Comparison of ENCODE assay signal across 14 cellular contexts in the genomic region with DNA sequence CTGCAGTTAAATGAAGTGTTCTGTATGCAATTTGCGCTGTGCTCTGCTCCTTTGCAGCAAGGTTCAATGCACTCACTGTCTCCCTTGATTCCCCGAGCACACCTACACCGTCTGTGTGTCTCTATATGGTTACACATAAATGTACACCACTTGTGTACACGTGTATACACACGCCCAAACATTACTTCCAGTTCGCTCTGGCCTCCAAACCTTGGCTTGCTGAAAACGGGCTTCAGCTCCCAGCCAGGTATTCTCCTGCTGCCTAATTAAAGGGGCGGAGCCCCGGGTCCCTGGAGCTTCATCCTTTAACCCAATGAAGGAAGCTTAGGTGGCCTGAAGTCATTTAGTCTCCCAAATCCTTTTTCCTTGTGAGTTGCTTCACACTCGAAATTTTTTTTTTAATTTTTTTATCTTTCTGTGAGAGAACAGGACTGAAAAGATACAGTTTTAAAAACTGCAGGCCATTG. TPM values are rescaled to one million over a fixed set of nuclear protein-coding genes. Genes with fewer than 3 reads are reported as not detected.
DNase-seq lines count a peak whose midpoint lies in the region; ATAC-seq and TF ChIP-seq lines count a peak whose summit lies in the region.
"Had no signal": no experiment of that assay in that cellular context is flagged by ENCODE, and none has a peak within 500 bp of the region (broad histone marks: within the 10 kb centered on the region; RNA-seq: fewer than 3 reads in every experiment).

No MANE protein-coding gene starts in this region.

- H2BK120ac ChIP-seq in mesendoderm (ENCODE audit: low read depth, low read length): no peak overlapping the region

- no peaks in the 10 kb centered on the region for H3K79me2 ChIP-seq in mesendoderm (ENCODE audit: control insufficient read depth, insufficient read depth, low read length)

- no peaks in the 10 kb centered on the region for H3K27me3 ChIP-seq in mesendoderm (ENCODE audit: insufficient read depth, low read length, poor library complexity)
- H3K27me3 ChIP-seq in CD4-positive, alpha-beta T cell (ENCODE audit: control insufficient read depth, insufficient read depth, low read length): peaks cover 79% of the 10 kb centered on the region

- H3K4ac ChIP-seq in mesendoderm (ENCODE audit: low read depth, low read length): no peak overlapping the region

- no peak overlapping the region for H2BK15ac ChIP-seq in mesendoderm (replicated peaks; ENCODE audit: low read depth)

- POLR2A ChIA-PET in CD4-positive, alpha-beta T cell (lab: Charles Lee): no interaction called here

- peaks cover 15% of the 10 kb centered on the region for H3K4me1 ChIP-seq in mesendoderm (ENCODE audit: control insufficient read depth, low read depth, low read length)

- no peak overlapping the region for H4K8ac ChIP-seq in mesendoderm (ENCODE audit: low read depth, low read length)

- H3K36me3 ChIP-seq in mesendoderm (ENCODE audit: control insufficient read depth, insufficient read depth, low read length): no peaks in the 10 kb centered on the region
- H3K36me3 ChIP-seq: Peyer's patch had no signal

- H4K5ac ChIP-seq in mesendoderm (ENCODE audit: low read length): no peak overlapping the region

- no peak overlapping the region for H3K27ac ChIP-seq in mesendoderm (ENCODE audit: low read depth, low read length)
- H3K27ac ChIP-seq in CD4-positive, alpha-beta T cell (ENCODE audit: low read depth, low read length): no peak overlapping the region
- H3K27ac ChIP-seq: C4-2B, Peyer's patch had no signal

- peak overlapping the region; percentile 96 for H3K4me2 ChIP-seq in mesendoderm (ENCODE audit: low read length)

- no peaks in the 10 kb centered on the region for H3K79me1 ChIP-seq in mesendoderm (ENCODE audit: low read length)

- peaks cover 6% of the 10 kb centered on the region for H3K9me3 Mint-ChIP-seq in stimulated activated effector memory CD8-positive, alpha-beta T cell treated with anti-CD3 and anti-CD28 coated beads, Interleukin-12 subunit alpha, Interleukin-12 subunit beta, amount 100 ng/mL, for 72 hours
- no peaks in the 10 kb centered on the region for H3K9me3 Mint-ChIP-seq in CD4-positive, alpha-beta T cell
- H3K9me3 Mint-ChIP-seq: activated T-helper 2 cell treated with anti-CD3 and anti-CD28 coated beads, Interferon-gamma antibody, Interleukin-2, Interleukin-4, amounts not matched to agents 10 μg/mL and 5 μg/mL and 100 μg/mL, durations not matched to agents 14 hours and 24 hours and 36 hours had no signal

- TF ChIP-seq CTCF in CD4-positive, alpha-beta T cell (IDR thresholded peaks at IDR 0.05): no peak

- no peak overlapping the region for H2BK5ac ChIP-seq in mesendoderm (ENCODE audit: low read length)

- no peak overlapping the region for H3K18ac ChIP-seq in mesendoderm (ENCODE audit: low read length)

- DNase-seq in DMS79 (lab: John Stamatoyannopoulos, UW) (peak; percentile 65), NCI-H1417 (lab: John Stamatoyannopoulos, UW) (peak; percentile 85 to 91 (median 89)), mesendoderm (peak; percentile 68), middle frontal gyrus (ENCODE audit: extremely low spot score, low spot score) (no peak), medulla oblongata (ENCODE audit: extremely low spot score) (no peak)
- no peak for DNase-seq in stimulated activated effector memory CD8-positive, alpha-beta T cell treated with anti-CD3 and anti-CD28 coated beads, Interleukin-12 subunit alpha, Interleukin-12 subunit beta, amount 100 ng/mL, for 72 hours (ENCODE audit: low spot score in 2 of 2)
- no peak for DNase-seq in CD4-positive, alpha-beta T cell
- DNase-seq: activated CD4-positive, alpha-beta T cell treated with anti-CD3 and anti-CD28 coated beads, Interleukin-2, amount 50 U/mL, for 48 hours; NCI-H1694; Peyer's patch had no signal

- no peak overlapping the region for H3K4me3 Mint-ChIP-seq in stimulated activated effector memory CD8-positive, alpha-beta T cell treated with anti-CD3 and anti-CD28 coated beads, Interleukin-12 subunit alpha, Interleukin-12 subunit beta, amount 100 ng/mL, for 72 hours
- no peak overlapping the region for H3K4me3 Mint-ChIP-seq in CD4-positive, alpha-beta T cell

- H2AK5ac ChIP-seq in mesendoderm (ENCODE audit: low read length): no peak overlapping the region

- H3K4me3 ChIP-seq in mesendoderm (ENCODE audit: low read length): peak overlapping the region; percentile 28
- H3K4me3 ChIP-seq: lung, Peyer's patch had no signal

- no peaks in the 10 kb centered on the region for H3K36me3 Mint-ChIP-seq in stimulated activated effector memory CD8-positive, alpha-beta T cell treated with anti-CD3 and anti-CD28 coated beads, Interleukin-12 subunit alpha, Interleukin-12 subunit beta, amount 100 ng/mL, for 72 hours
- H3K36me3 Mint-ChIP-seq in CD4-positive, alpha-beta T cell (ENCODE audit: low read depth): no peaks in the 10 kb centered on the region

- peak overlapping the region; percentile 31 for H3K9ac ChIP-seq in mesendoderm (ENCODE audit: low read length)

- peaks cover 4% of the 10 kb centered on the region for H3K9me3 ChIP-seq in CD4-positive, alpha-beta T cell (ENCODE audit: control insufficient read depth, low read length)
- H3K9me3 ChIP-seq: Peyer's patch had no signal

- peak; percentile 1; the same call in 2 of the 3 replicates for ATAC-seq in SK-N-SH treated with all-trans-retinoic acid at 6 μM for 48 hours
- no peak for ATAC-seq in stimulated activated effector memory CD8-positive, alpha-beta T cell treated with anti-CD3 and anti-CD28 coated beads, Interleukin-12 subunit alpha, Interleukin-12 subunit beta, amount 100 ng/mL, for 72 hours
- ATAC-seq in CD4-positive, alpha-beta T cell (ENCODE audit: poor library complexity): no peak

- H3K27ac Mint-ChIP-seq in stimulated activated effector memory CD8-positive, alpha-beta T cell treated with anti-CD3 and anti-CD28 coated beads, Interleukin-12 subunit alpha, Interleukin-12 subunit beta, amount 100 ng/mL, for 72 hours: no peak overlapping the region
- H3K27ac Mint-ChIP-seq in CD4-positive, alpha-beta T cell: no peak overlapping the region
- H3K27ac Mint-ChIP-seq: activated T-helper 2 cell treated with anti-CD3 and anti-CD28 coated beads, Interferon-gamma antibody, Interleukin-2, Interleukin-4, amounts not matched to agents 10 μg/mL and 5 μg/mL and 100 μg/mL, durations not matched to agents 14 hours and 24 hours and 36 hours had no signal

- intact Hi-C loops in CD4-positive, alpha-beta T cell (cut with DNase I, micrococcal nuclease): no loop called here

- H3K23ac ChIP-seq in mesendoderm (ENCODE audit: low read length): no peak overlapping the region

- no CpG with 5 or more reads among the region's 10 CpGs for WGBS in mesendoderm (ENCODE audit: extremely low coverage, insufficient coverage, low lambda C conversion rate)

- H3K27me3 Mint-ChIP-seq in CD4-positive, alpha-beta T cell: peaks cover 90% of the 10 kb centered on the region

- CTCF ChIA-PET in CD4-positive, alpha-beta T cell (lab: Charles Lee): no interaction called here

- no peaks in the 10 kb centered on the region for H3K4me1 Mint-ChIP-seq in stimulated activated effector memory CD8-positive, alpha-beta T cell treated with anti-CD3 and anti-CD28 coated beads, Interleukin-12 subunit alpha, Interleukin-12 subunit beta, amount 100 ng/mL, for 72 hours
- H3K4me1 Mint-ChIP-seq in CD4-positive, alpha-beta T cell (ENCODE audit: low read depth): no peaks in the 10 kb centered on the region

- H3K56ac ChIP-seq in mesendoderm (ENCODE audit: low read length): peak overlapping the region; percentile 78

TF ChIP-seq in SK-N-SH treated with all-trans-retinoic acid at 6 μM for 48 hours, 23 proteins besides CTCF, POLR2A, EP300 and RAD21 (continues in another document):
- no peak for TF ChIP-seq CSDC2 (CRISPR knock-in tag; IDR thresholded peaks at IDR 0.05)
- TF ChIP-seq, protein P1, sequence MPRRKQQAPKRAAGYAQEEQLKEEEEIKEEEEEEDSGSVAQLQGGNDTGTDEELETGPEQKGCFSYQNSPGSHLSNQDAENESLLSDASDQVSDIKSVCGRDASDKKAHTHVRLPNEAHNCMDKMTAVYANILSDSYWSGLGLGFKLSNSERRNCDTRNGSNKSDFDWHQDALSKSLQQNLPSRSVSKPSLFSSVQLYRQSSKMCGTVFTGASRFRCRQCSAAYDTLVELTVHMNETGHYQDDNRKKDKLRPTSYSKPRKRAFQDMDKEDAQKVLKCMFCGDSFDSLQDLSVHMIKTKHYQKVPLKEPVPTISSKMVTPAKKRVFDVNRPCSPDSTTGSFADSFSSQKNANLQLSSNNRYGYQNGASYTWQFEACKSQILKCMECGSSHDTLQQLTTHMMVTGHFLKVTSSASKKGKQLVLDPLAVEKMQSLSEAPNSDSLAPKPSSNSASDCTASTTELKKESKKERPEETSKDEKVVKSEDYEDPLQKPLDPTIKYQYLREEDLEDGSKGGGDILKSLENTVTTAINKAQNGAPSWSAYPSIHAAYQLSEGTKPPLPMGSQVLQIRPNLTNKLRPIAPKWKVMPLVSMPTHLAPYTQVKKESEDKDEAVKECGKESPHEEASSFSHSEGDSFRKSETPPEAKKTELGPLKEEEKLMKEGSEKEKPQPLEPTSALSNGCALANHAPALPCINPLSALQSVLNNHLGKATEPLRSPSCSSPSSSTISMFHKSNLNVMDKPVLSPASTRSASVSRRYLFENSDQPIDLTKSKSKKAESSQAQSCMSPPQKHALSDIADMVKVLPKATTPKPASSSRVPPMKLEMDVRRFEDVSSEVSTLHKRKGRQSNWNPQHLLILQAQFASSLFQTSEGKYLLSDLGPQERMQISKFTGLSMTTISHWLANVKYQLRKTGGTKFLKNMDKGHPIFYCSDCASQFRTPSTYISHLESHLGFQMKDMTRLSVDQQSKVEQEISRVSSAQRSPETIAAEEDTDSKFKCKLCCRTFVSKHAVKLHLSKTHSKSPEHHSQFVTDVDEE (CRISPR knock-in tag; IDR thresholded peaks at IDR 0.05): no peak
- TF ChIP-seq ZFP3 (CRISPR knock-in tag; IDR thresholded peaks at IDR 0.05): no peak
- no peak for TF ChIP-seq SNAI2 (CRISPR knock-in tag; IDR thresholded peaks at IDR 0.05)
- no peak for TF ChIP-seq TCF4 (CRISPR knock-in tag; IDR thresholded peaks at IDR 0.05; ENCODE audit: borderline replicate concordance)
- TF ChIP-seq TOX (CRISPR knock-in tag; IDR thresholded peaks at IDR 0.05; ENCODE audit: borderline replicate concordance): no peak
- TF ChIP-seq ZNF565 (CRISPR knock-in tag; conservative IDR thresholded peaks at IDR 0.05; ENCODE audit: low read depth): no peak
- TF ChIP-seq PPARA (CRISPR knock-in tag; IDR thresholded peaks at IDR 0.05; ENCODE audit: borderline replicate concordance): no peak
- no peak for TF ChIP-seq OSR1 (CRISPR knock-in tag; IDR thresholded peaks at IDR 0.05)
- no peak for TF ChIP-seq ZNF70 (CRISPR knock-in tag; IDR thresholded peaks at IDR 0.05)

RNA-seq across cellular contexts. Expression of a gene that starts 4.6 kb away (rescaled TPM):
- polyA plus RNA-seq in mesendoderm (2013, experiment 1 of 2): 0.79 TPM
- 0.78 TPM for polyA plus RNA-seq in mesendoderm (2013, experiment 2 of 2)
- not detected for total RNA-seq in CD4-positive, alpha-beta T cell
- total RNA-seq: activated T-helper 2 cell treated with anti-CD3 and anti-CD28 coated beads, Interferon-gamma antibody, Interleukin-2, Interleukin-4, amounts not matched to agents 10 μg/mL and 5 μg/mL and 100 μg/mL, durations not matched to agents 14 hours and 24 hours and 36 hours had no signal

Comparison
In these comparisons a context has a peak if more than half of its experiments do, and no peak if none do; other contexts are left out.
1. DNase-seq: peak in DMS79 (single experiment), NCI-H1417 (3 of 3) and mesendoderm (single experiment); none in middle frontal gyrus (single experiment), stimulated activated effector memory CD8-positive, alpha-beta T cell treated with anti-CD3 and anti-CD28 coated beads, Interleukin-12 subunit alpha, Interleukin-12 subunit beta, amount 100 ng/mL, for 72 hours (0 of 2), medulla oblongata (single experiment) and CD4-positive, alpha-beta T cell (0 of 10).